In the genomic region with DNA sequence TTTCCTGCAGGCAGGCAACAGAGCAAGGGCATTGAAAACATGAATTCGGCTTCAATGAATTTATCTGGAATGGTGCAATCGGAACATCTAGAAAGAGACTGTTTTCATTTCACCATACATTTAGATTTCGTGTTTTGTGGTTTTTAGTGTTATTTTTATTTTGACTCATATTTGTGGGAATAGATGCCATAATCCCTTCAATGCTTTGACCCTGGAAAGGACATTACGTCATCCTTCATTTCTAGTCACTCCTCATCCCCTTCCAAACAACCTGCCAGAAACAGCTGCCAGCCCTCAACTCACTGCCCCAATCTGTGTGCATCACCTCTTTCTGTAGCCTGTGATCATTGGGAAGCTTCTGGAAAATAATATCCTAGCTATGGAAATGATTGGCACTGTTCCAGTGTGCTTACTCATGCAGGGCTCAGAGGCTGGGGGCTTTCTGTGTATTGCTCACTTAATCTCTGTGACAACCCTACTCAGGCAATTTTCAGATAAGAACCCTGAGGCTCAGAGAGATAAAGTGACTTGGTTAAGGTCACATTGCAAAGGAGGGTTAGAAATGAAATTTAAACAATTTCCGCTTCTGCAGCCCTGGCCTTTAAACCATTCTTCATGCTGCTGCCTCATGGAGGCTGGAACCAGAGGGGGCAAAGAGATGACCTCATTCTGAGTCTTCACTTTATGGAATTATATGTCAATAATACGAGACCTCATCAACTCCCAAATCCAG, we compare ENCODE assay signal across 1 cellular context.
TF ChIP-seq lines count a peak whose summit lies in the region.

No MANE protein-coding gene starts in this region.

TF ChIP-seq in SK-N-SH, 30 proteins besides CTCF, POLR2A, EP300 and RAD21:
- TF ChIP-seq TCF12 (IDR thresholded peaks at IDR 0.05) (peak; percentile 68), SMC3 (IDR thresholded peaks at IDR 0.05; ENCODE audit: low read depth, low read length) (no peak), TEAD4 (IDR thresholded peaks at IDR 0.05; ENCODE audit: borderline replicate concordance, insufficient read depth) (0 out of 2 replicates have a peak, but pooled peaks have one; percentile 42), FOSL2 (IDR thresholded peaks at IDR 0.05; ENCODE audit: borderline replicate concordance, low read depth) (peak; percentile 58; the same call in 1 of the 2 replicates), TAF1 (IDR thresholded peaks at IDR 0.05; ENCODE audit: borderline replicate concordance, low read depth, low read length) (no peak), SIN3A (IDR thresholded peaks at IDR 0.05; ENCODE audit: borderline replicate concordance, low read depth, low read length) (no peak), CHD2 (IDR thresholded peaks at IDR 0.05; ENCODE audit: low read length, partially characterized antibody) (no peak), JUND (IDR thresholded peaks at IDR 0.05) (peak; percentile 57), ELF1 (IDR thresholded peaks at IDR 0.05) (no peak), EZH2phosphoT487 (IDR thresholded peaks at IDR 0.05; ENCODE audit: borderline replicate concordance, low read depth) (no peak), RXRA (IDR thresholded peaks at IDR 0.05; ENCODE audit: borderline replicate concordance, low read depth) (0 out of 2 replicates have a peak, but pooled peaks have one; percentile 18), YY1 (IDR thresholded peaks at IDR 0.05; ENCODE audit: low read depth) (no peak), MEF2A (IDR thresholded peaks at IDR 0.05; ENCODE audit: borderline replicate concordance, low read depth) (peak; percentile 30; the same call in 1 of the 2 replicates), MXI1 (IDR thresholded peaks at IDR 0.05; ENCODE audit: low read depth, low read length) (no peak), RFX5 (IDR thresholded peaks at IDR 0.05; ENCODE audit: low read length) (no peak), RCOR1 (IDR thresholded peaks at IDR 0.05; ENCODE audit: low read length) (no peak), NFIC (IDR thresholded peaks at IDR 0.05; ENCODE audit: borderline replicate concordance) (peak; percentile 82; the same call in 1 of the 2 replicates)
- TF ChIP-seq, protein P1, sequence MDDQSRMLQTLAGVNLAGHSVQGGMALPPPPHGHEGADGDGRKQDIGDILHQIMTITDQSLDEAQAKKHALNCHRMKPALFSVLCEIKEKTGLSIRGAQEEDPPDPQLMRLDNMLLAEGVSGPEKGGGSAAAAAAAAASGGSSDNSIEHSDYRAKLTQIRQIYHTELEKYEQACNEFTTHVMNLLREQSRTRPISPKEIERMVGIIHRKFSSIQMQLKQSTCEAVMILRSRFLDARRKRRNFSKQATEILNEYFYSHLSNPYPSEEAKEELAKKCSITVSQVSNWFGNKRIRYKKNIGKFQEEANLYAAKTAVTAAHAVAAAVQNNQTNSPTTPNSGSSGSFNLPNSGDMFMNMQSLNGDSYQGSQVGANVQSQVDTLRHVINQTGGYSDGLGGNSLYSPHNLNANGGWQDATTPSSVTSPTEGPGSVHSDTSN (IDR thresholded peaks at IDR 0.05): peak; percentile 56
